ENCODE assay signal across 8 cellular contexts in the genomic region with DNA sequence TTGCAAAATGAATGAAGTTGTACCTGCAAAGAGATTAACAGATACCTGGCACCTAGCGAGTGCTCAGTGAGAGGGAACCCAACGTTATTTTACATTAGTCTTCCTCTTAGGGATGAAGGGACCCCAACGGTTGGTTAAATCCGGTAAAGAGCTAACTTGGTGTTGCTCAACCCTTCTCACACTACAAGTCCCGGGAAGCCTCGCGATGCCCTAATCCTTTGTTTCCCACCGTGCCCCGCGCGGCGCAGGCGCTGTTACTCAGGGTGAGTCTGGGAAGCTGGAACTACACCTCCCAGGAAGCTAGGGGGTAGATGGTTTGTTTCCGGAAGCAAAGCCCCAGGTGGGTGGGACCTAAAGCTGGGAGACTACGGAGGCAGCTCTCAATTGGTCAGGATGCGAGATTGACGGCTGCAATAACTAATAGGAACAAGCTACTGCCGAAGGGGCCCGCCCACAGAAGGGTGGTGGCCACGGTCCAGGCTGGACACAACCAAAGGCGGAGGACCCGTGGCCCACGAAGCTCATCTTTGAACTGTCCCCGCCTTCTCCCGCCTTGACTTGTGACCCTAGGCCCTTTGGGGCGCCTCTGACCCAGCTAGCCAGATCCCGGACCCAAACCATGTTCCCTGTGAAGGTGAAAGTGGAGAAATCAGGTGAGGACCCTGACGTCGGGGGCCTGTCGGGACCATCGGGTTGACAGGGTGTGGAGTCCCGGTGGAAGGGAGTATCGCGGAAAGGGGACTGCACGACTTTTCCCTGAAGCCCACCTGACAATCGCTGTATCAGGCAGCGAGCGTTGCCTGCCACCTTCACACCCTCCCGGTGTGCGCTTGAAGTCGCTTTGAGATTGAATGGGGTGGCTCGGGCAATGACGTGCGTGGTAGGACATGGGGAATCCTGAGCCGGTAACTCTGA. TPM values are rescaled to one million over a fixed set of nuclear protein-coding genes. Genes with fewer than 3 reads are reported as not detected.
A peak's percentile ranks its signal among the peaks of the same experiment; 100 is the strongest.
DNase-seq lines count a peak whose midpoint lies in the region; ATAC-seq and TF ChIP-seq lines count a peak whose summit lies in the region.

A gene with protein sequence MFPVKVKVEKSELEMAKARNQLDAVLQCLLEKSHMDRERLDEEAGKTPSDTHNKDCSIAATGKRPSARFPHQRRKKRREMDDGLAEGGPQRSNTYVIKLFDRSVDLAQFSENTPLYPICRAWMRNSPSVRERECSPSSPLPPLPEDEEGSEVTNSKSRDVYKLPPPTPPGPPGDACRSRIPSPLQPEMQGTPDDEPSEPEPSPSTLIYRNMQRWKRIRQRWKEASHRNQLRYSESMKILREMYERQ (plus strand): TSS at position 471 of the 915 bp plus-strand sequence. CDS start 149 bp downstream, at position 620.

- BruUV-seq in IMR-90 (replicated peaks; lab: Mats Ljungman, UMichigan) = no TSS peak

- dilution Hi-C loops in IMR-90 (cut with HindIII; ENCODE audit: low sequenced_read_pairs, unreplicated experiment) = no loop called here

- peak within 1 kb of the TSS; percentile 93 for H3K14ac ChIP-seq in IMR-90 (replicated peaks; ENCODE audit: low read depth, low read length)

- peak within 1 kb of the TSS; percentile 82 for H3K4me2 ChIP-seq in IMR-90 (ENCODE audit: low read depth, low read length)

- H2AK9ac ChIP-seq in IMR-90 (replicated peaks; ENCODE audit: low read depth, low read length, poor library complexity) = peak within 1 kb of the TSS; percentile 94

- no peaks in the 10 kb centered on the region for H3K9me3 ChIP-seq in IMR-90 (ENCODE audit: control insufficient read depth, insufficient read depth, low read length)
- H3K9me3 ChIP-seq in mononuclear cell (ENCODE audit: low read depth, low read length) = no peaks in the 10 kb centered on the region

- intact Hi-C loops in IMR-90 (cut with micrococcal nuclease) = no loop called here

- H3K27me3 ChIP-seq in IMR-90 (ENCODE audit: control insufficient read depth, insufficient read depth, low read length) (no peaks in the 10 kb centered on the region), mononuclear cell (ENCODE audit: insufficient read depth, low read length) (no peaks in the 10 kb centered on the region)

- peak within 1 kb of the TSS; percentile 91 for H3K4ac ChIP-seq in IMR-90 (ENCODE audit: low read depth, low read length)

- peak within 1 kb of the TSS; percentile 65 for H2BK5ac ChIP-seq in IMR-90 (ENCODE audit: low read depth, low read length, poor library complexity, severe bottlenecking)

- CTCF ChIA-PET in IMR-90 (lab: Yijun Ruan, JAX) = interaction anchor here (0.8 to 1.2 kb wide), 2 partner anchors 71 to 183 kb away, joined by 3 read pairs; no protein-coding TSS in a partner anchor

- peak within 1 kb of the TSS; percentile 52; the same call in 1 of the 2 replicates for H3K56ac ChIP-seq in IMR-90 (ENCODE audit: extremely low read depth, insufficient read depth, low read length)

- H4K91ac ChIP-seq in IMR-90 (ENCODE audit: insufficient read depth, low read depth, low read length) = peak within 1 kb of the TSS; percentile 81

- TF ChIP-seq CTCF in IMR-90 (conservative IDR thresholded peaks at IDR 0.05; ENCODE audit: low read depth, low read length) (no peak), epithelial cell of esophagus (IDR thresholded peaks at IDR 0.05; ENCODE audit: insufficient read depth, low read depth, low read length, missing control alignments) (no peak)

- peaks cover 5 to 63% of the 10 kb centered on the region in 2 experiments; a peak in 3 of 4 replicates for H3K79me1 ChIP-seq in IMR-90 (ENCODE audit: low read depth in 1 of 2, low read length in 2 of 2)

- WGBS in IMR-90 (ENCODE audit: extremely low coverage in 2 of 2, insufficient read length in 1 of 2), 2 experiments = 4% methylated on average over 5 of the region's 45 CpGs; no CpG with 5 or more reads in 1 of the 2 experiments

- peak within 1 kb of the TSS; percentile 60 to 94 for H4K8ac ChIP-seq in IMR-90 (ENCODE audit: low read depth in 2 of 2, low read length in 2 of 2)

- TF ChIP-seq POLR2A in IMR-90 (IDR thresholded peaks at IDR 0.05; ENCODE audit: low read depth, low read length) = peak; percentile 93

- no peaks in the 10 kb centered on the region for H4K20me1 ChIP-seq in IMR-90 (ENCODE audit: insufficient read depth, low read length)

- no peak within 1 kb of the TSS for H2BK15ac ChIP-seq in IMR-90 (ENCODE audit: low read depth, low read length)

- H2AFZ ChIP-seq in IMR-90 (replicated peaks; ENCODE audit: low read length, poor library complexity) = peak within 1 kb of the TSS; percentile 94

- H3K4me3 ChIP-seq in IMR-90 (ENCODE audit: insufficient read depth, low read depth, low read length) (peak within 1 kb of the TSS; percentile 71), epithelial cell of esophagus (ENCODE audit: low read length) (peak within 1 kb of the TSS; percentile 99), mononuclear cell (ENCODE audit: low read length) (peak within 1 kb of the TSS; percentile 75)

- TF ChIP-seq RAD21 in IMR-90 (IDR thresholded peaks at IDR 0.05; ENCODE audit: low read length) = no peak

- H3K4me1 ChIP-seq in IMR-90 (ENCODE audit: control insufficient read depth, insufficient read depth, low read length) (peaks cover 3% of the 10 kb centered on the region; the same call in 1 of the 2 replicates), mononuclear cell (ENCODE audit: insufficient read depth, low read length) (peaks cover 41% of the 10 kb centered on the region)

- in situ Hi-C loops in IMR-90 (cut with MboI; ENCODE audit: low sequenced_read_pairs) = no loop called here

- H3K9me1 ChIP-seq in IMR-90 (ENCODE audit: insufficient read depth, low read length) = peaks cover 7% of the 10 kb centered on the region; the same call in 1 of the 2 replicates

- no peak within 1 kb of the TSS for H2BK20ac ChIP-seq in IMR-90 (ENCODE audit: low read depth, low read length)

- peak within 1 kb of the TSS; percentile 41 for H4K5ac ChIP-seq in IMR-90 (ENCODE audit: low read depth, low read length)

- POLR2A ChIA-PET in IMR-90 (lab: Charles Lee; ENCODE audit: unreplicated experiment) = interaction anchor here (0.9 kb wide), 1 partner anchor 8 kb away, joined by 4 read pairs; a partner anchor contains a TSS

- peak; percentile 58 for ATAC-seq in GM21528 (IDR thresholded peaks at IDR 0.05; ENCODE audit: low FRiP score, unreplicated experiment)
- ATAC-seq in IMR-90 (ENCODE audit: low read depth) = peak; percentile 81

- H2BK120ac ChIP-seq in IMR-90 (ENCODE audit: low read depth, low read length) = 0 out of 2 replicates have a peak within 1 kb of the TSS, but pooled peaks have one; percentile 22

- H3K27ac ChIP-seq in IMR-90 (ENCODE audit: insufficient read depth, low read length) = peak within 1 kb of the TSS; percentile 68

- DNase-seq in DMS 273 (lab: John Stamatoyannopoulos, UW; ENCODE audit: unreplicated experiment) = peak; percentile 100
- DNase-seq in IMR-90 = peak; percentile 99
- DNase-seq in OCI-M1 (lab: John Stamatoyannopoulos, UW) = peak; percentile 100
- DNase-seq in activated T-cell treated with anti-CD3 and anti-CD28 coated beads for 4 hours = peak; percentile 97
- DNase-seq in epithelial cell of esophagus (ENCODE audit: low read depth) = peak; percentile 99
- DNase-seq in stimulated activated CD8-positive, alpha-beta memory T cell treated with anti-CD3 and anti-CD28 coated beads, Interleukin-4, amount 100 ng/mL, for 1 hour (ENCODE audit: low read depth in 2 of 2, low spot score in 1 of 2) = peak; percentile 90 to 98

- H2AK5ac ChIP-seq in IMR-90 (ENCODE audit: low read depth, low read length) = peak within 1 kb of the TSS; percentile 91

- H3K9ac ChIP-seq in IMR-90 (ENCODE audit: low read depth, low read length) = peak within 1 kb of the TSS; percentile 81

- H3K36me3 ChIP-seq in IMR-90 (ENCODE audit: control insufficient read depth, insufficient read depth, low read length) = peaks cover 12% of the 10 kb centered on the region; the same call in 1 of the 2 replicates

- no peak within 1 kb of the TSS for H3K18ac ChIP-seq in IMR-90 (ENCODE audit: low read depth, low read length)

- peak within 1 kb of the TSS; percentile 94 for H3K23ac ChIP-seq in IMR-90 (ENCODE audit: low read depth, low read length)

TF ChIP-seq in IMR-90, 13 proteins besides CTCF, POLR2A, EP300 and RAD21 (continues in another document):
- TF ChIP-seq CEBPB (IDR thresholded peaks at IDR 0.05; ENCODE audit: low read depth, low read length) (peak; percentile 99), NFE2L2 (IDR thresholded peaks at IDR 0.05; ENCODE audit: low read depth, low read length) (no peak), MAZ (IDR thresholded peaks at IDR 0.05; ENCODE audit: borderline replicate concordance, low read depth, low read length) (0 out of 2 replicates have a peak, but pooled peaks have one; percentile 56), FOS (IDR thresholded peaks at IDR 0.05; ENCODE audit: low read depth, low read length) (peak; percentile 45; the same call in 1 of the 2 replicates), MXI1 (IDR thresholded peaks at IDR 0.05; ENCODE audit: borderline replicate concordance, low read depth, low read length) (peak; percentile 55; the same call in 1 of the 2 replicates), RCOR1 (IDR thresholded peaks at IDR 0.05; ENCODE audit: insufficient replicate concordance, low read length) (no peak), RFX5 (IDR thresholded peaks at IDR 0.05; ENCODE audit: low read depth, low read length) (no peak), CHD1 (IDR thresholded peaks at IDR 0.05; ENCODE audit: low read depth, low read length) (no peak)
- TF ChIP-seq, protein P1, sequence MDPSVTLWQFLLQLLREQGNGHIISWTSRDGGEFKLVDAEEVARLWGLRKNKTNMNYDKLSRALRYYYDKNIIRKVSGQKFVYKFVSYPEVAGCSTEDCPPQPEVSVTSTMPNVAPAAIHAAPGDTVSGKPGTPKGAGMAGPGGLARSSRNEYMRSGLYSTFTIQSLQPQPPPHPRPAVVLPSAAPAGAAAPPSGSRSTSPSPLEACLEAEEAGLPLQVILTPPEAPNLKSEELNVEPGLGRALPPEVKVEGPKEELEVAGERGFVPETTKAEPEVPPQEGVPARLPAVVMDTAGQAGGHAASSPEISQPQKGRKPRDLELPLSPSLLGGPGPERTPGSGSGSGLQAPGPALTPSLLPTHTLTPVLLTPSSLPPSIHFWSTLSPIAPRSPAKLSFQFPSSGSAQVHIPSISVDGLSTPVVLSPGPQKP (IDR thresholded peaks at IDR 0.05; ENCODE audit: borderline replicate concordance, low read depth, low read length) = no peak
- TF ChIP-seq, protein P2, sequence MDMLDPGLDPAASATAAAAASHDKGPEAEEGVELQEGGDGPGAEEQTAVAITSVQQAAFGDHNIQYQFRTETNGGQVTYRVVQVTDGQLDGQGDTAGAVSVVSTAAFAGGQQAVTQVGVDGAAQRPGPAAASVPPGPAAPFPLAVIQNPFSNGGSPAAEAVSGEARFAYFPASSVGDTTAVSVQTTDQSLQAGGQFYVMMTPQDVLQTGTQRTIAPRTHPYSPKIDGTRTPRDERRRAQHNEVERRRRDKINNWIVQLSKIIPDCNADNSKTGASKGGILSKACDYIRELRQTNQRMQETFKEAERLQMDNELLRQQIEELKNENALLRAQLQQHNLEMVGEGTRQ (IDR thresholded peaks at IDR 0.05; ENCODE audit: low read depth, low read length) = no peak

RNA-seq across cellular contexts. Expression of the gene that starts here (rescaled TPM):
- 12.7 and 12.8 TPM in 2 replicates for total RNA-seq in IMR-90 (2012; rRNA removed)
- 17.2 and 23.1 TPM in 2 replicates for polyA plus RNA-seq in IMR-90 (2012; rRNA removed)
- 23.5 and 32.0 TPM in 2 replicates for polyA plus RNA-seq in IMR-90 (2012; cell fraction: cytosol; rRNA removed)
- 62.1 and 105 TPM in 2 replicates for polyA plus RNA-seq in IMR-90 (2012; cell fraction: nucleus; rRNA removed; ENCODE audit: low replicate concordance)
- 1.9 TPM for total RNA-seq in mononuclear cell

Comparison
In these comparisons a context has a peak if more than half of its experiments do, and no peak if none do; other contexts are left out.
1. Peak in every context shown above with its lines: DNase-seq, ATAC-seq, H3K4me3 ChIP-seq and H3K27ac ChIP-seq.